14 cellular contexts compared by ENCODE assay signal in the genomic region with DNA sequence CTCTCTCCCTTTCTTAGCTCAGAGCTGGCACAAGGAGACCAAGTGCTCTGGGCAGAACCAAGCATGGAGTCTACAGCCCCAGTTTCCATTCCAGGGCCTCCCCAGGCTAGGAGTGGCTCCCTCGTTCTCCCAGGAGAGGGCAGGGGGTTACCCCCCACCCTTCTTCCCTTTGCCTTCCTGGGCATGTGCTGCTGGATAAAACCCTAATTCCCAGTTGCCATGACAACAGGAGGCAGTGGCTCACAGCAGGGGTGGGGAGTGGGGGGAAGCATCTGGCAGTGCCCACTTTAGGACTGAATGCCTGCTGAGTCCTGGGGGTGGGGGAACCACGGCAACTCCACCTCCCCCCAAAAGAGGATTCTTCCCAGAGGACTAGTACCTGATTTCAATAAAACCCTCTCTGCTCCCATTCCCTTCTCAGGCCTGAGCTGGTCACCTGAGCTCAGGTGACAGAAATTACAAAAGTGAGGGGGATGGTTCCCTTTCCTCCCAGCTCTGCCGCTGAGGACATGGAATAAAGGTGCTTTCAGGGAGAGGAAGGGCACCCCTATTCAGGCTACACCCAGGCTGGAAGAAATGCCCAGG. TPM values are rescaled to one million over a fixed set of nuclear protein-coding genes. Genes with fewer than 3 reads are reported as not detected.
DNase-seq lines count a peak whose midpoint lies in the region.
"Had no signal": no experiment of that assay in that cellular context is flagged by ENCODE, and none has a peak within 500 bp of the region (broad histone marks: within the 10 kb centered on the region; RNA-seq: fewer than 3 reads in every experiment).

No MANE protein-coding gene starts in this region.

- no peaks in the 10 kb centered on the region for H3K36me3 Mint-ChIP-seq in activated CD4-positive, alpha-beta memory T cell treated with anti-CD3 and anti-CD28 coated beads for 36 hours

- H3K36me3 ChIP-seq in NT2/D1 (ENCODE audit: insufficient read depth, insufficient read length, low read length) (no peaks in the 10 kb centered on the region), iPS-15b (ENCODE audit: control insufficient read depth, insufficient read depth, low read length) (no peaks in the 10 kb centered on the region)

- no peaks in the 10 kb centered on the region for H3K9me3 Mint-ChIP-seq in activated CD4-positive, alpha-beta memory T cell treated with anti-CD3 and anti-CD28 coated beads for 36 hours

- H3K27ac ChIP-seq in substantia nigra (ENCODE audit: low read depth, low read length, poor library complexity, severe bottlenecking), result peak overlapping the region; percentile 98
- H3K27ac ChIP-seq: epithelial cell of prostate had no signal

- intact Hi-C loops in activated CD4-positive, alpha-beta memory T cell treated with anti-CD3 and anti-CD28 coated beads for 36 hours (cut with micrococcal nuclease), result no loop called here

- POLR2A ChIA-PET in activated CD4-positive, alpha-beta memory T cell treated with anti-CD3 and anti-CD28 coated beads for 36 hours (lab: Charles Lee), result no interaction called here

- H3K9ac ChIP-seq in NT2/D1 (ENCODE audit: insufficient read length, low read depth) (peak overlapping the region; percentile 44), iPS-15b (ENCODE audit: low read depth, low read length) (no peak overlapping the region)

- peak; percentile 29 to 33 for DNase-seq in NCI-H446 (lab: John Stamatoyannopoulos, UW)
- DNase-seq in NCI-H446 treated with DMSO at 0.1 percent for 48 hours (lab: John Stamatoyannopoulos, UW), result no peak
- no peak for DNase-seq in NT2/D1 (ENCODE audit: low read depth, low spot score)
- DNase-seq in substantia nigra (lab: John Stamatoyannopoulos, UW), result peak in 14 of 49 donors; percentile 6 to 46 (median 17)
- DNase-seq in KG1 (lab: John Stamatoyannopoulos, UW), result no peak
- no peak for DNase-seq in activated CD4-positive, alpha-beta memory T cell treated with anti-CD3 and anti-CD28 coated beads for 36 hours
- no peak for DNase-seq in NCI-H2029 treated with DMSO at 0.1 percent for 48 hours (lab: John Stamatoyannopoulos, UW)
- DNase-seq: amniotic stem cell, Kasumi-1, T-helper 2 cell had no signal

- H3K9me3 ChIP-seq in NT2/D1 (ENCODE audit: insufficient read depth, low read length), result no peaks in the 10 kb centered on the region
- no peaks in the 10 kb centered on the region for H3K9me3 ChIP-seq in iPS-15b (ENCODE audit: control insufficient read depth, insufficient read depth, low read length)

- H3K27ac Mint-ChIP-seq in activated CD4-positive, alpha-beta memory T cell treated with anti-CD3 and anti-CD28 coated beads for 36 hours, result no peak overlapping the region

- H3K4me1 Mint-ChIP-seq in activated CD4-positive, alpha-beta memory T cell treated with anti-CD3 and anti-CD28 coated beads for 36 hours (ENCODE audit: low read depth), result peaks cover 23% of the 10 kb centered on the region

- H3K27me3 Mint-ChIP-seq in activated CD4-positive, alpha-beta memory T cell treated with anti-CD3 and anti-CD28 coated beads for 36 hours, result peaks cover 13% of the 10 kb centered on the region

- H3K27me3 ChIP-seq in NT2/D1 (ENCODE audit: insufficient read depth, insufficient read length) (peaks cover 33% of the 10 kb centered on the region), iPS-15b (ENCODE audit: control insufficient read depth, insufficient read depth, low read length) (peaks cover 59% of the 10 kb centered on the region)

- H3K4me1 ChIP-seq in NT2/D1 (ENCODE audit: insufficient read depth, insufficient read length), result peaks cover 19% of the 10 kb centered on the region
- H3K4me1 ChIP-seq in iPS-15b (ENCODE audit: control insufficient read depth, insufficient read depth, low read length), result peaks cover 21% of the 10 kb centered on the region

- no peak overlapping the region for H3K4me3 Mint-ChIP-seq in activated CD4-positive, alpha-beta memory T cell treated with anti-CD3 and anti-CD28 coated beads for 36 hours

- CTCF ChIA-PET in activated CD4-positive, alpha-beta memory T cell treated with anti-CD3 and anti-CD28 coated beads for 36 hours (lab: Charles Lee), result no interaction called here

- H3K4me3 ChIP-seq in NT2/D1 (ENCODE audit: insufficient read length, low read depth) (peak overlapping the region; percentile 70), iPS-15b (ENCODE audit: low read depth, low read length) (peak overlapping the region; percentile 85)

RNA-seq across cellular contexts. Expression of a gene that starts 1.8 kb away (rescaled TPM):
- 1 to 10 TPM; 1.8 to 2.0 TPM for total RNA-seq in activated CD4-positive, alpha-beta memory T cell treated with anti-CD3 and anti-CD28 coated beads for 36 hours

RNA-seq across cellular contexts. Expression of a gene that starts 36.8 kb away (rescaled TPM):
- total RNA-seq in activated CD4-positive, alpha-beta memory T cell treated with anti-CD3 and anti-CD28 coated beads for 36 hours, result under 1 TPM in 1 of 2 experiments, not detected in 1; 0.90 TPM
- total RNA-seq: kidney, osteocyte had no signal

RNA-seq across cellular contexts. Expression of a gene that starts 48.2 kb away (rescaled TPM):
- not detected for total RNA-seq in activated CD4-positive, alpha-beta memory T cell treated with anti-CD3 and anti-CD28 coated beads for 36 hours
- total RNA-seq: kidney, osteocyte had no signal

RNA-seq across cellular contexts. Expression of a gene that starts 58.5 kb away (rescaled TPM):
- not detected for total RNA-seq in activated CD4-positive, alpha-beta memory T cell treated with anti-CD3 and anti-CD28 coated beads for 36 hours
- total RNA-seq: osteocyte had no signal

Comparison
In these comparisons a context has a peak if more than half of its experiments do, and no peak if none do; other contexts are left out.
1. DNase-seq: peak in NCI-H446 (2 of 2); none in NCI-H446 treated with DMSO at 0.1 percent for 48 hours (single experiment), NT2/D1 (single experiment), KG1 (single experiment), activated CD4-positive, alpha-beta memory T cell treated with anti-CD3 and anti-CD28 coated beads for 36 hours (single experiment) and NCI-H2029 treated with DMSO at 0.1 percent for 48 hours (single experiment).